ENCODE assay signal across 26 cellular contexts in the genomic region with DNA sequence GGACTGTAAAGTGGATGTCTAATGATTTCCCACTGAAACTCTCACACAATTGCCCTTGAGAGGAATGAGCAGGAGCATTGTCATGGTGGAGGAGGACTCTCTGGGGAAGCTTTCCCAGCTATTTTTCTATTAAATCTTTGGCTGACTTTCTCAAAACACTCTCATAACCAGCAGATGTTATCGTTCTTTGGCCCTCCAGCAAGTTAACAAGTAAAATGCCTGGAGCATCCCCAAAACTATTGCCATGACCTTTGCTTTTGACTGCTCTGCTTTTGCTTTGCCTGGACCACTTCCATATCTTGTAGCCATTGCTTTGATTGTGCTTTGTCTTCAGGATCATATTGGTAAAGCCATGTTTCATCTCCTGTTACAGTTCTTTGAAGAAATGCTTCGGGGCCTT.
DNase-seq lines count a peak whose midpoint lies in the region; ATAC-seq, FAIRE-seq and TF ChIP-seq lines count a peak whose summit lies in the region.
"Had no signal": no experiment of that assay in that cellular context is flagged by ENCODE, and none has a peak within 500 bp of the region (broad histone marks: within the 10 kb centered on the region; RNA-seq: fewer than 3 reads in every experiment).

No MANE protein-coding gene starts in this region.

- no peak overlapping the region for H3K4me3 ChIP-seq in AG09309 (ENCODE audit: control insufficient read depth, low read depth, low read length)
- H3K4me3 ChIP-seq in esophagus muscularis mucosa = no peak overlapping the region
- H3K4me3 ChIP-seq in Karpas-422 (ENCODE audit: low read length) = no peak overlapping the region
- H3K4me3 ChIP-seq: BLaER1 treated with 17β-estradiol and CSF1 and Interleukin-3, amounts not matched to agents 10 nM and 100 nM; K562 had no signal

- no peak overlapping the region for H2AFZ ChIP-seq in Karpas-422 (ENCODE audit: low read length)

- H3K9me2 ChIP-seq in Karpas-422 (replicated peaks; ENCODE audit: insufficient read depth, low read length) = no peaks in the 10 kb centered on the region

- H3K27ac ChIP-seq in esophagus muscularis mucosa (replicated peaks in 1 of 4) = peak overlapping the region; percentile 28 to 60 (median 43)
- no peak overlapping the region for H3K27ac ChIP-seq in Karpas-422 (ENCODE audit: low read length)
- H3K27ac ChIP-seq: BLaER1 treated with 17β-estradiol and CSF1 and Interleukin-3, amounts not matched to agents 10 nM and 100 nM; neutrophil; WERI-Rb-1 had no signal

- TF ChIP-seq EP300 in esophagus muscularis mucosa (IDR thresholded peaks at IDR 0.05) = no peak

- in situ Hi-C loops in GM13976 (cut with MboI; ENCODE audit: low sequenced_read_pairs, unreplicated experiment) = no loop called here

- H3K9ac ChIP-seq in Karpas-422 (ENCODE audit: low read length) = no peak overlapping the region
- H3K9ac ChIP-seq: BLaER1 treated with 17β-estradiol and CSF1 and Interleukin-3, amounts not matched to agents 10 nM and 100 nM had no signal

- TF ChIP-seq POLR2A in esophagus muscularis mucosa (IDR thresholded peaks at IDR 0.05; ENCODE audit: low read depth) = no peak

- no peak for TF ChIP-seq CTCF in AG09309 (IDR thresholded peaks at IDR 0.05; ENCODE audit: control insufficient read depth, insufficient read depth, low read depth, low read length, missing control alignments)
- TF ChIP-seq CTCF in esophagus muscularis mucosa (IDR thresholded peaks at IDR 0.05) = no peak
- no peak for TF ChIP-seq CTCF in GM13976 (IDR thresholded peaks at IDR 0.05; ENCODE audit: borderline replicate concordance, control extremely low read depth, extremely low read depth, insufficient read depth, missing control alignments)

- DNase-seq in AG09309 (ENCODE audit: low read depth) (peak; percentile 73), M059J (ENCODE audit: low read depth) (peak; percentile 94), esophagus muscularis mucosa (ENCODE audit: extremely low spot score) (no peak), left ventricle myocardium superior (no peak), Karpas-422 (no peak), GM13976 (ENCODE audit: low spot score) (no peak), frontal cortex (ENCODE audit: low spot score in 2 of 2) (no peak)
- DNase-seq: activated CD4-positive, alpha-beta T cell treated with anti-CD3 and anti-CD28 coated beads, Interleukin-2, amount 50 U/mL, for 1 hour; activated CD8-positive, alpha-beta memory T cell treated with anti-CD3 and anti-CD28 coated beads, Interleukin-2, amount 50 U/mL, for 48 hours; activated naive CD8-positive, alpha-beta T cell treated with anti-CD3 and anti-CD28 coated beads, Interleukin-2, amount 50 U/mL, for 24 hours; Calu3; dermis blood vessel endothelial cell; MV-4-11; NCI-H187 treated with DMSO at 0.1 percent for 48 hours; NCI-H226; substantia nigra; T-helper 17 cell; WERI-Rb-1 had no signal

- ATAC-seq in left ventricle myocardium superior = peak; percentile 59
- no peak for ATAC-seq in GM18520 (IDR thresholded peaks at IDR 0.05; ENCODE audit: unreplicated experiment)
- ATAC-seq: activated naive CD8-positive, alpha-beta T cell treated with anti-CD3 and anti-CD28 coated beads, Interleukin-2, amount 50 U/mL, for 24 hours; K562; T-helper 17 cell had no signal

- no peaks in the 10 kb centered on the region for H3K9me3 ChIP-seq in esophagus muscularis mucosa
- no peaks in the 10 kb centered on the region for H3K9me3 ChIP-seq in Karpas-422 (ENCODE audit: low read length)
- H3K9me3 ChIP-seq: BLaER1 treated with 17β-estradiol and CSF1 and Interleukin-3, amounts not matched to agents 10 nM and 100 nM; neutrophil had no signal

- H3K79me2 ChIP-seq in Karpas-422 (ENCODE audit: low read length) = no peaks in the 10 kb centered on the region

- no peak overlapping the region for H3K4me2 ChIP-seq in Karpas-422 (ENCODE audit: low read depth, low read length, poor library complexity, severe bottlenecking)
- H3K4me2 ChIP-seq: BLaER1 treated with 17β-estradiol and CSF1 and Interleukin-3, amounts not matched to agents 10 nM and 100 nM had no signal

- H3K36me3 ChIP-seq in esophagus muscularis mucosa (no peaks in the 10 kb centered on the region), Karpas-422 (ENCODE audit: insufficient read depth, low read length) (no peaks in the 10 kb centered on the region)
- H3K36me3 ChIP-seq: BLaER1 treated with 17β-estradiol and CSF1 and Interleukin-3, amounts not matched to agents 10 nM and 100 nM; neutrophil; WERI-Rb-1 had no signal

- no peaks in the 10 kb centered on the region for H3K27me3 ChIP-seq in esophagus muscularis mucosa
- no peaks in the 10 kb centered on the region for H3K27me3 ChIP-seq in Karpas-422 (ENCODE audit: low read length)
- H3K27me3 ChIP-seq: BLaER1 treated with 17β-estradiol and CSF1 and Interleukin-3, amounts not matched to agents 10 nM and 100 nM; neutrophil had no signal

- intact Hi-C loops in esophagus muscularis mucosa (cut with DNase I) = no loop called here
- intact Hi-C loops in left ventricle myocardium superior (cut with micrococcal nuclease) = no loop called here

- peaks cover 0 to 33% (median 21%) of the 10 kb centered on the region in 4 donors for H3K4me1 ChIP-seq in esophagus muscularis mucosa
- H3K4me1 ChIP-seq in Karpas-422 (ENCODE audit: low read length) = no peaks in the 10 kb centered on the region
- H3K4me1 ChIP-seq: BLaER1 treated with 17β-estradiol and CSF1 and Interleukin-3, amounts not matched to agents 10 nM and 100 nM had no signal

- FAIRE-seq in frontal cortex (lab: Jason Lieb, UNC) = no peak
- FAIRE-seq: A204.1, bronchial epithelial cell, endothelial cell of umbilical vein, K562, urothelium cell line had no signal

- WGBS in esophagus muscularis mucosa = 33% methylated on average over 2 of the region's 2 CpGs

- no peaks in the 10 kb centered on the region for H4K20me1 ChIP-seq in Karpas-422 (ENCODE audit: insufficient read depth, low read depth, low read length)
- H4K20me1 ChIP-seq: BLaER1 treated with 17β-estradiol and CSF1 and Interleukin-3, amounts not matched to agents 10 nM and 100 nM had no signal

Comparison
In these comparisons a context has a peak if more than half of its experiments do, and no peak if none do; other contexts are left out.
1. DNase-seq: peak in AG09309 (single experiment) and M059J (single experiment); none in esophagus muscularis mucosa (single experiment), left ventricle myocardium superior (single experiment), Karpas-422 (single experiment), GM13976 (single experiment) and frontal cortex (0 of 2).